Comparison of ENCODE assay signal across 16 cellular contexts in the genomic region with DNA sequence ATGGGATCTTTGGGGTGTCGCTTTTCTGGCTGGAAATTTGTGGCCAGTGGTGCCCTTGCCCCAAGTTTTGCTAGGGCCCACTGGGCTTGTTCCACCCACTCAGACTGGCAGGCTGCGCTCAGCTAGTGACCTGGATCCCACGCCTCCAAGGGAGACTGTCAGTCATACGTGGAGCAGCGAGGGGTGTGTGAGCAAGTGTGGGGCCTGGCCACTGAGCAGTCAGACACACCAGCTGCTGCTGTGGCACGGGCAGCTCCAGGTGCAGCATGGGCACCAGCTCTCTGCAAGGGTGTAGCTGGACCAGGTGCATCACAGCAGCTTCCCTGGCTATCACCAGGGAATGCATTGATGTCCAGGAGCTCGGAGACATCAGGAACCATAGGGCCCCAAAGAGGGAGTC.
A peak's percentile ranks its signal among the peaks of the same experiment; 100 is the strongest.
DNase-seq lines count a peak whose midpoint lies in the region; ATAC-seq, FAIRE-seq and TF ChIP-seq lines count a peak whose summit lies in the region.
"Had no signal": no experiment of that assay in that cellular context is flagged by ENCODE, and none has a peak within 500 bp of the region (broad histone marks: within the 10 kb centered on the region; RNA-seq: fewer than 3 reads in every experiment).

No MANE protein-coding gene starts in this region.

- no peaks in the 10 kb centered on the region for H3K79me2 ChIP-seq in HepG2 (ENCODE audit: insufficient read depth, low read length)

- H3K36me3 Mint-ChIP-seq in stimulated activated memory B cell treated with anti-CD40 and anti-IgM and Interleukin-4, amounts not matched to agents 10 μg/mL and 1 μg/mL and 100 μg/mL, for 72 hours, result no peaks in the 10 kb centered on the region

- no peak overlapping the region for H3K9ac ChIP-seq in HepG2 (ENCODE audit: insufficient read depth, low read depth, low read length)

- TF ChIP-seq RAD21 in HepG2 (CRISPR knock-in tag; IDR thresholded peaks at IDR 0.05), result no peak

- CTCF ChIA-PET in HepG2 (lab: Yijun Ruan, JAX; ENCODE audit: low intra/inter-chr PET ratio, low total read pairs), result no interaction called here

- no peak overlapping the region for H3K27ac Mint-ChIP-seq in stimulated activated memory B cell treated with anti-CD40 and anti-IgM and Interleukin-4, amounts not matched to agents 10 μg/mL and 1 μg/mL and 100 μg/mL, for 72 hours
- H3K27ac Mint-ChIP-seq: HFFc6 had no signal

- BruUV-seq in HepG2 (replicated peaks; lab: Mats Ljungman, UMichigan), result no TSS peak

- H3K27ac ChIP-seq in HepG2 (ENCODE audit: extremely low read length, insufficient read depth, low read length), result no peak overlapping the region
- H3K27ac ChIP-seq: C4-2B, SK-N-MC had no signal

- ATAC-seq in GM18868 (IDR thresholded peaks at IDR 0.05; ENCODE audit: unreplicated experiment) (peak; percentile 20), HG02759 (IDR thresholded peaks at IDR 0.05; ENCODE audit: unreplicated experiment) (peak; percentile 7), HepG2 (peak; percentile 19; the same call in 1 of the 3 replicates)
- ATAC-seq in stimulated activated memory B cell treated with anti-CD40 and anti-IgM and Interleukin-4, amounts not matched to agents 10 μg/mL and 1 μg/mL and 100 μg/mL, for 72 hours, result peak; percentile 46

- peaks cover 2% of the 10 kb centered on the region for H3K9me3 Mint-ChIP-seq in stimulated activated memory B cell treated with anti-CD40 and anti-IgM and Interleukin-4, amounts not matched to agents 10 μg/mL and 1 μg/mL and 100 μg/mL, for 72 hours

- no peaks in the 10 kb centered on the region for H3K4me1 ChIP-seq in HepG2 (ENCODE audit: insufficient read depth, low read length)

- no peak for FAIRE-seq in HepG2 (lab: Jason Lieb, UNC)

- intact Hi-C loops in HepG2 (cut with micrococcal nuclease; ENCODE audit: unreplicated experiment), result no loop called here

- no peak overlapping the region for H2AFZ ChIP-seq in HepG2 (ENCODE audit: low read length)

- TF ChIP-seq CTCF in HepG2 (CRISPR knock-in tag; IDR thresholded peaks at IDR 0.05), result no peak

- no peaks in the 10 kb centered on the region for H3K36me3 ChIP-seq in HepG2 (replicated peaks in 1 of 2; ENCODE audit: control insufficient read depth in 1 of 2, insufficient read depth in 2 of 2, low read length in 2 of 2)

- no peaks in the 10 kb centered on the region for H3K4me1 Mint-ChIP-seq in stimulated activated memory B cell treated with anti-CD40 and anti-IgM and Interleukin-4, amounts not matched to agents 10 μg/mL and 1 μg/mL and 100 μg/mL, for 72 hours

- no peak overlapping the region for H3K4me3 Mint-ChIP-seq in stimulated activated memory B cell treated with anti-CD40 and anti-IgM and Interleukin-4, amounts not matched to agents 10 μg/mL and 1 μg/mL and 100 μg/mL, for 72 hours
- H3K4me3 Mint-ChIP-seq: HFFc6 had no signal

- TF ChIP-seq EP300 in HepG2 (IDR thresholded peaks at IDR 0.05; ENCODE audit: low read depth in 2 of 2, low read length in 2 of 2) (no peak), HepG2 (CRISPR knock-in tag; IDR thresholded peaks at IDR 0.05; ENCODE audit: borderline replicate concordance) (no peak)

- H3K27me3 Mint-ChIP-seq in stimulated activated memory B cell treated with anti-CD40 and anti-IgM and Interleukin-4, amounts not matched to agents 10 μg/mL and 1 μg/mL and 100 μg/mL, for 72 hours, result no peaks in the 10 kb centered on the region

- H4K20me1 ChIP-seq in HepG2 (ENCODE audit: insufficient read depth, low read length), result no peaks in the 10 kb centered on the region

- in situ Hi-C loops in HepG2 (cut with HindIII; ENCODE audit: extremely low pct_ligation_motif_present, low pct_unique_long_range_greater_than_20kb), result no loop called here

- H3K4me2 ChIP-seq in HepG2 (ENCODE audit: low read depth, low read length), result no peak overlapping the region

- DNase-seq in HepG2 (ENCODE audit: low spot score), result no peak
- no peak for DNase-seq in NCI-H1436 treated with DMSO at 0.1 percent for 48 hours (lab: John Stamatoyannopoulos, UW)
- no peak for DNase-seq in epidermal melanocyte (ENCODE audit: insufficient read length, low spot score)
- no peak for DNase-seq in NCI-H2196 treated with DMSO at 0.1 percent for 48 hours (lab: John Stamatoyannopoulos, UW; ENCODE audit: unreplicated experiment)
- DNase-seq: DMS79, HFFc6, KBM-7, NCI-H1105, NCI-H2029, NCI-H446, NCI-H82 had no signal

- POLR2A ChIA-PET in HepG2 (lab: Yijun Ruan, JAX), result no interaction called here

- no peak overlapping the region for H3K4me3 ChIP-seq in HepG2 (replicated peaks in 1 of 3; ENCODE audit: insufficient read depth in 1 of 3, low read depth in 2 of 3, low read length in 3 of 3)
- H3K4me3 ChIP-seq: SK-N-MC had no signal

- H3K27me3 ChIP-seq in HepG2 (ENCODE audit: control insufficient read depth in 1 of 2, insufficient read depth in 2 of 2, low read length in 2 of 2), result no peaks in the 10 kb centered on the region

- no peak for TF ChIP-seq POLR2A in HepG2 (IDR thresholded peaks at IDR 0.05; ENCODE audit: insufficient read depth in 1 of 2, low read depth in 2 of 2, low read length in 2 of 2)

- 44% methylated on average over 1 of the region's 7 CpGs for WGBS in HepG2 (ENCODE audit: low lambda C conversion rate)

- peaks cover 6% of the 10 kb centered on the region; the same call in 1 of the 2 replicates for H3K9me3 ChIP-seq in HepG2 (ENCODE audit: low read length)

TF ChIP-seq in HepG2, 621 proteins besides CTCF, POLR2A, EP300 and RAD21:
- TF ChIP-seq, protein P1, sequence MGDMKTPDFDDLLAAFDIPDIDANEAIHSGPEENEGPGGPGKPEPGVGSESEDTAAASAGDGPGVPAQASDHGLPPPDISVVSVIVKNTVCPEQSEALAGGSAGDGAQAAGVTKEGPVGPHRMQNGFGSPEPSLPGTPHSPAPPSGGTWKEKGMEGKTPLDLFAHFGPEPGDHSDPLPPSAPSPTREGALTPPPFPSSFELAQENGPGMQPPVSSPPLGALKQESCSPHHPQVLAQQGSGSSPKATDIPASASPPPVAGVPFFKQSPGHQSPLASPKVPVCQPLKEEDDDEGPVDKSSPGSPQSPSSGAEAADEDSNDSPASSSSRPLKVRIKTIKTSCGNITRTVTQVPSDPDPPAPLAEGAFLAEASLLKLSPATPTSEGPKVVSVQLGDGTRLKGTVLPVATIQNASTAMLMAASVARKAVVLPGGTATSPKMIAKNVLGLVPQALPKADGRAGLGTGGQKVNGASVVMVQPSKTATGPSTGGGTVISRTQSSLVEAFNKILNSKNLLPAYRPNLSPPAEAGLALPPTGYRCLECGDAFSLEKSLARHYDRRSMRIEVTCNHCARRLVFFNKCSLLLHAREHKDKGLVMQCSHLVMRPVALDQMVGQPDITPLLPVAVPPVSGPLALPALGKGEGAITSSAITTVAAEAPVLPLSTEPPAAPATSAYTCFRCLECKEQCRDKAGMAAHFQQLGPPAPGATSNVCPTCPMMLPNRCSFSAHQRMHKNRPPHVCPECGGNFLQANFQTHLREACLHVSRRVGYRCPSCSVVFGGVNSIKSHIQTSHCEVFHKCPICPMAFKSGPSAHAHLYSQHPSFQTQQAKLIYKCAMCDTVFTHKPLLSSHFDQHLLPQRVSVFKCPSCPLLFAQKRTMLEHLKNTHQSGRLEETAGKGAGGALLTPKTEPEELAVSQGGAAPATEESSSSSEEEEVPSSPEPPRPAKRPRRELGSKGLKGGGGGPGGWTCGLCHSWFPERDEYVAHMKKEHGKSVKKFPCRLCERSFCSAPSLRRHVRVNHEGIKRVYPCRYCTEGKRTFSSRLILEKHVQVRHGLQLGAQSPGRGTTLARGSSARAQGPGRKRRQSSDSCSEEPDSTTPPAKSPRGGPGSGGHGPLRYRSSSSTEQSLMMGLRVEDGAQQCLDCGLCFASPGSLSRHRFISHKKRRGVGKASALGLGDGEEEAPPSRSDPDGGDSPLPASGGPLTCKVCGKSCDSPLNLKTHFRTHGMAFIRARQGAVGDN (CRISPR knock-in tag; IDR thresholded peaks at IDR 0.05), result peak; percentile 20; the same call in 1 of the 2 replicates
- TF ChIP-seq, protein P2, sequence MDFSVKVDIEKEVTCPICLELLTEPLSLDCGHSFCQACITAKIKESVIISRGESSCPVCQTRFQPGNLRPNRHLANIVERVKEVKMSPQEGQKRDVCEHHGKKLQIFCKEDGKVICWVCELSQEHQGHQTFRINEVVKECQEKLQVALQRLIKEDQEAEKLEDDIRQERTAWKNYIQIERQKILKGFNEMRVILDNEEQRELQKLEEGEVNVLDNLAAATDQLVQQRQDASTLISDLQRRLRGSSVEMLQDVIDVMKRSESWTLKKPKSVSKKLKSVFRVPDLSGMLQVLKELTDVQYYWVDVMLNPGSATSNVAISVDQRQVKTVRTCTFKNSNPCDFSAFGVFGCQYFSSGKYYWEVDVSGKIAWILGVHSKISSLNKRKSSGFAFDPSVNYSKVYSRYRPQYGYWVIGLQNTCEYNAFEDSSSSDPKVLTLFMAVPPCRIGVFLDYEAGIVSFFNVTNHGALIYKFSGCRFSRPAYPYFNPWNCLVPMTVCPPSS (IDR thresholded peaks at IDR 0.05), result no peak
TF ChIP-seq in HepG2: peak in this region for 1.
